Comparison of ENCODE assay signal across 22 cellular contexts in genomic region chr2:109393211-109393610, GRCh38.
"Had no signal": no experiment of that assay in that cellular context is flagged by ENCODE, and none has a peak within 500 bp of the region (broad histone marks: within the 10 kb centered on the region; RNA-seq: fewer than 3 reads in every experiment).

No MANE protein-coding gene starts in this region.

- H3K27me3 Mint-ChIP-seq: stimulated activated naive CD8-positive, alpha-beta T cell treated with anti-CD3 and anti-CD28 coated beads, Interleukin-15, Interleukin-2, amounts not matched to agents 100 ng/mL and 50 ng/mL, for 24 hours had no signal

- DNase-seq: activated CD4-positive, alpha-beta T cell treated with anti-CD3 and anti-CD28 coated beads for 4 hours; activated CD4-positive, alpha-beta T cell treated with anti-CD3 and anti-CD28 coated beads, Interleukin-2, amount 50 U/mL, for 4 hours; activated CD4-positive, CD25-positive, alpha-beta regulatory T cell; activated naive CD4-positive, alpha-beta T cell; activated T-cell treated with anti-CD3 and anti-CD28 coated beads for 4 hours; activated T-cell treated with anti-CD3 and anti-CD28 coated beads, Interleukin-2, amount 50 U/mL, for 72 hours; cortex of kidney; effector memory CD8-positive, alpha-beta T cell; foreskin fibroblast; immature natural killer cell; kidney; mesendoderm; ovary; stimulated activated CD4-positive, alpha-beta T cell treated with anti-CD3 and anti-CD28 coated beads, Interleukin-12 subunit alpha, Interleukin-12 subunit beta, amount 100 ng/mL, for 4 hours; stimulated activated CD4-positive, alpha-beta T cell treated with anti-CD3 and anti-CD28 coated beads, Interleukin-4, amount 100 ng/mL, for 1 hour; T-helper 1 cell; upper lobe of left lung had no signal

- H3K9me3 Mint-ChIP-seq: activated naive CD4-positive, alpha-beta T cell treated with anti-CD3 and anti-CD28 coated beads, Interleukin-2, amount 50 U/mL, for 72 hours; activated T-cell treated with anti-CD3 and anti-CD28 coated beads, Interleukin-2, amount 50 U/mL, for 72 hours; effector memory CD8-positive, alpha-beta T cell; immature natural killer cell; natural killer cell treated with Interleukin-12 subunit alpha and Interleukin-12 subunit beta and Interleukin-15 and Interleukin-18, amount 100 ng/mL, for 72 hours; stimulated activated naive CD8-positive, alpha-beta T cell treated with anti-CD3 and anti-CD28 coated beads, Interleukin-15, Interleukin-2, amounts not matched to agents 100 ng/mL and 50 ng/mL, for 24 hours; T-helper 2 cell treated with Interferon-gamma antibody and Interleukin-4, amounts not matched to agents 5 μg/mL and 100 μg/mL, for 36 hours had no signal

- H3K36me3 Mint-ChIP-seq: activated naive CD4-positive, alpha-beta T cell treated with anti-CD3 and anti-CD28 coated beads, Interleukin-2, amount 50 U/mL, for 72 hours; immature natural killer cell; natural killer cell treated with Interleukin-12 subunit alpha and Interleukin-12 subunit beta and Interleukin-15 and Interleukin-18, amount 100 ng/mL, for 72 hours had no signal

- H3K4me3 Mint-ChIP-seq: activated T-cell treated with anti-CD3 and anti-CD28 coated beads, Interleukin-2, amount 50 U/mL, for 72 hours; effector memory CD8-positive, alpha-beta T cell; immature natural killer cell; natural killer cell treated with Interleukin-12 subunit alpha and Interleukin-12 subunit beta and Interleukin-15 and Interleukin-18, amount 100 ng/mL, for 72 hours; stimulated activated naive CD8-positive, alpha-beta T cell treated with anti-CD3 and anti-CD28 coated beads, Interleukin-15, Interleukin-2, amounts not matched to agents 100 ng/mL and 50 ng/mL, for 24 hours; T-helper 2 cell treated with Interferon-gamma antibody and Interleukin-4, amounts not matched to agents 5 μg/mL and 100 μg/mL, for 36 hours had no signal

- H3K27ac Mint-ChIP-seq: activated naive CD4-positive, alpha-beta T cell treated with anti-CD3 and anti-CD28 coated beads, Interleukin-2, amount 50 U/mL, for 72 hours; activated T-cell treated with anti-CD3 and anti-CD28 coated beads, Interleukin-2, amount 50 U/mL, for 72 hours; effector memory CD8-positive, alpha-beta T cell; immature natural killer cell; natural killer cell treated with Interleukin-12 subunit alpha and Interleukin-12 subunit beta and Interleukin-15 and Interleukin-18, amount 100 ng/mL, for 72 hours; progenitor cell of endocrine pancreas; stimulated activated naive CD8-positive, alpha-beta T cell treated with anti-CD3 and anti-CD28 coated beads, Interleukin-15, Interleukin-2, amounts not matched to agents 100 ng/mL and 50 ng/mL, for 24 hours; T-helper 2 cell treated with Interferon-gamma antibody and Interleukin-4, amounts not matched to agents 5 μg/mL and 100 μg/mL, for 36 hours had no signal
